ENCODE assay signal across 1 cellular context in the genomic region with DNA sequence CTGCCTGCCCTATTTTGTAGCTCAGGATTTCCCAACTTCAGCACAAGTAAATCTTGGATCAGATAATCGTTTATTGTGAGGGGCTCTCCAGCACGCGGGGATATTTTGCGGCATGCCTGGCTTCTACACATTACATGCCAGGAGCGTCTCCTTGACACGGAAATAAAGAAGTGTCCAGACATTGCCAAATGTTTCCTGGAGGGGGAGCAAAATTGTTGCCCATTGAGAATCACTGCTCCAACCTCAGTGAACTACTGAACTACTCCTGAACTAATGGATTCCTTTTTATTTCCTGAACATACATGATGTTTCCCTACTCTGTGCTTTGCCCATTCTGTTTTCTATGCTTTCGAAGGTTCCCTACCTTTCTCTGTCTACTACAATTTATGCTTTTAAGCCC.
TF ChIP-seq lines count a peak whose summit lies in the region.

No MANE protein-coding gene starts in this region.

TF ChIP-seq in HepG2, 621 proteins besides CTCF, POLR2A, EP300 and RAD21:
- no peak for TF ChIP-seq ARID2 (CRISPR knock-in tag; IDR thresholded peaks at IDR 0.05; ENCODE audit: borderline replicate concordance)
- TF ChIP-seq, protein P1, sequence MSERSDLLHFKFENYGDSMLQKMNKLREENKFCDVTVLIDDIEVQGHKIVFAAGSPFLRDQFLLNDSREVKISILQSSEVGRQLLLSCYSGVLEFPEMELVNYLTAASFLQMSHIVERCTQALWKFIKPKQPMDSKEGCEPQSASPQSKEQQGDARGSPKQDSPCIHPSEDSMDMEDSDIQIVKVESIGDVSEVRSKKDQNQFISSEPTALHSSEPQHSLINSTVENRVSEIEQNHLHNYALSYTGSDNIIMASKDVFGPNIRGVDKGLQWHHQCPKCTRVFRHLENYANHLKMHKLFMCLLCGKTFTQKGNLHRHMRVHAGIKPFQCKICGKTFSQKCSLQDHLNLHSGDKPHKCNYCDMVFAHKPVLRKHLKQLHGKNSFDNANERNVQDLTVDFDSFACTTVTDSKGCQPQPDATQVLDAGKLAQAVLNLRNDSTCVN (CRISPR knock-in tag; IDR thresholded peaks at IDR 0.05; ENCODE audit: borderline replicate concordance): no peak
- no peak for TF ChIP-seq ZNF256 (CRISPR knock-in tag; conservative IDR thresholded peaks at IDR 0.05)
- TF ChIP-seq AKAP8 (CRISPR knock-in tag; IDR thresholded peaks at IDR 0.05): no peak
- no peak for TF ChIP-seq ZNF619 (CRISPR knock-in tag; IDR thresholded peaks at IDR 0.05)
- TF ChIP-seq SMAD1 (CRISPR knock-in tag; IDR thresholded peaks at IDR 0.05; ENCODE audit: borderline replicate concordance, low read depth): no peak
- TF ChIP-seq LCORL (IDR thresholded peaks at IDR 0.05): no peak
- no peak for TF ChIP-seq LCORL (CRISPR knock-in tag; IDR thresholded peaks at IDR 0.05)
- TF ChIP-seq, protein P2, sequence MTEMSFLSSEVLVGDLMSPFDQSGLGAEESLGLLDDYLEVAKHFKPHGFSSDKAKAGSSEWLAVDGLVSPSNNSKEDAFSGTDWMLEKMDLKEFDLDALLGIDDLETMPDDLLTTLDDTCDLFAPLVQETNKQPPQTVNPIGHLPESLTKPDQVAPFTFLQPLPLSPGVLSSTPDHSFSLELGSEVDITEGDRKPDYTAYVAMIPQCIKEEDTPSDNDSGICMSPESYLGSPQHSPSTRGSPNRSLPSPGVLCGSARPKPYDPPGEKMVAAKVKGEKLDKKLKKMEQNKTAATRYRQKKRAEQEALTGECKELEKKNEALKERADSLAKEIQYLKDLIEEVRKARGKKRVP (CRISPR knock-in tag; IDR thresholded peaks at IDR 0.05): no peak
